Comparison of ENCODE assay signal across 1 cellular context in genomic region chr11:115322553-115323203, GRCh38.
TF ChIP-seq lines count a peak whose summit lies in the region.

No MANE protein-coding gene starts in this region.

TF ChIP-seq in HepG2, 621 proteins besides CTCF, POLR2A, EP300 and RAD21 (continued from another document):
- TF ChIP-seq ZBTB21 (CRISPR knock-in tag; IDR thresholded peaks at IDR 0.05): no peak
- no peak for TF ChIP-seq TBX3 (IDR thresholded peaks at IDR 0.05; ENCODE audit: borderline replicate concordance)
